24 cellular contexts compared by ENCODE assay signal in the genomic region with DNA sequence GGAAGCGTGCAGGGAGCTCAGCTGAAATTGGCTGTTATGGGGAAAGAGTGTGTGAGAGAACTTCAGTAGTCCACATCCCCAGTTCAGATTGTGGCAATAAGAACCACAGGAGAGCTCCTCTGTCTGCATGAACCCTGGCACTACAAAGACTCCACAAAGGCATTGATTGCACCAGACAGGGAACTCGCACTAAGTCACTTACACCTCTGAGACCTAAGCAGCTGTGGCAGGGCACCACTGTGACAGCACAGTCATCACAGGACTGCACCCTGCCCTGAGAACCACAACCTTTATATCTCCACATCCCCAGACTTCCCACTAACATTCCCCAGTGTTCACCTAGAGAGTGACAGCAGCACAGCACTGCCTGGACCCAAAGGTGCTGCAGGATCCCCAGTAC.
"Had no signal": no experiment of that assay in that cellular context is flagged by ENCODE, and none has a peak within 500 bp of the region (broad histone marks: within the 10 kb centered on the region; RNA-seq: fewer than 3 reads in every experiment).

No MANE protein-coding gene starts in this region.

- H3K36me3 Mint-ChIP-seq: natural killer cell had no signal

- H3K27ac ChIP-seq: esophagus muscularis mucosa, foreskin keratinocyte, gastroesophageal sphincter, heart left ventricle, hepatocyte, left ventricle myocardium inferior, lower lobe of right lung, neutrophil, parathyroid adenoma, right lobe of liver, testis, tibial artery, upper lobe of right lung, vagina had no signal

- H3K4me1 Mint-ChIP-seq: natural killer cell had no signal

- H3K9me3 Mint-ChIP-seq: dendritic cell treated with granulocyte-macrophage colony-stimulating factor and Interleukin-4, amounts not matched to agents 40 ng/mL and 50 ng/mL, for 4 days had no signal

- H3K27me3 ChIP-seq: esophagus muscularis mucosa, foreskin keratinocyte, gastroesophageal sphincter, hepatocyte, neutrophil, right lobe of liver, testis, tibial artery, upper lobe of right lung, vagina had no signal

- H3K9me3 ChIP-seq: esophagus muscularis mucosa, gastroesophageal sphincter, heart left ventricle, left ventricle myocardium inferior, lower lobe of right lung, neutrophil, right lobe of liver, testis, tibial artery, upper lobe of right lung, vagina had no signal

- H3K4me1 ChIP-seq: esophagus muscularis mucosa, foreskin keratinocyte, gastroesophageal sphincter, heart left ventricle, left ventricle myocardium inferior, lower lobe of right lung, parathyroid adenoma, right lobe of liver, testis, tibial artery, upper lobe of right lung, vagina had no signal

- H3K4me3 ChIP-seq: esophagus muscularis mucosa, gastroesophageal sphincter, heart left ventricle, hepatocyte, left ventricle myocardium inferior, lower lobe of right lung, right lobe of liver, testis, tibial artery, upper lobe of right lung, vagina had no signal

- H3K4me3 Mint-ChIP-seq: dendritic cell treated with granulocyte-macrophage colony-stimulating factor and Interleukin-4, amounts not matched to agents 40 ng/mL and 50 ng/mL, for 4 days; natural killer cell had no signal

- H3K27me3 Mint-ChIP-seq: dendritic cell treated with granulocyte-macrophage colony-stimulating factor and Interleukin-4, amounts not matched to agents 40 ng/mL and 50 ng/mL, for 4 days; progenitor cell of endocrine pancreas had no signal

- H3K36me3 ChIP-seq: esophagus muscularis mucosa, gastroesophageal sphincter, heart left ventricle, left ventricle myocardium inferior, lower lobe of right lung, neutrophil, right lobe of liver, tibial artery, upper lobe of right lung, vagina had no signal

- H3K27ac Mint-ChIP-seq: dendritic cell treated with granulocyte-macrophage colony-stimulating factor and Interleukin-4, amounts not matched to agents 40 ng/mL and 50 ng/mL, for 4 days; natural killer cell; progenitor cell of endocrine pancreas had no signal

- ATAC-seq: foreskin keratinocyte, gastroesophageal sphincter, heart left ventricle, left cardiac atrium had no signal

- DNase-seq: effector CD8-positive, alpha-beta T cell; foreskin keratinocyte; heart left ventricle; left cardiac atrium; left ventricle myocardium inferior; lower lobe of right lung; natural killer cell; right lobe of liver; small intestine; stimulated activated CD4-positive, alpha-beta T cell treated with anti-CD3 and anti-CD28 coated beads, Interleukin-15, amount 100 ng/mL, for 24 hours; stimulated activated CD4-positive, alpha-beta T cell treated with anti-CD3 and anti-CD28 coated beads, Interleukin-2, amount 100 ng/mL, for 48 hours; stimulated activated naive CD4-positive, alpha-beta T cell; substantia nigra; testis; tibial artery; upper lobe of right lung had no signal
